Comparison of ENCODE assay signal across 16 cellular contexts in genomic region chr9:127846451-127847154, GRCh38. TPM values are rescaled to one million over a fixed set of nuclear protein-coding genes. Genes with fewer than 3 reads are reported as not detected.
DNase-seq lines count a peak whose midpoint lies in the region; ATAC-seq and TF ChIP-seq lines count a peak whose summit lies in the region.
"Had no signal": no experiment of that assay in that cellular context is flagged by ENCODE, and none has a peak within 500 bp of the region (broad histone marks: within the 10 kb centered on the region; RNA-seq: fewer than 3 reads in every experiment).

No MANE protein-coding gene starts in this region.

- peaks cover 8% of the 10 kb centered on the region for H3K36me3 Mint-ChIP-seq in chondrocyte (ENCODE audit: low read depth)
- peaks cover 23 to 31% of the 10 kb centered on the region in 2 donors for H3K36me3 Mint-ChIP-seq in activated naive CD4-positive, alpha-beta T cell treated with anti-CD3 and anti-CD28 coated beads, Interleukin-2, amount 50 U/mL, for 72 hours
- peaks cover 4% of the 10 kb centered on the region for H3K36me3 Mint-ChIP-seq in MCF 10A (ENCODE audit: insufficient read depth, unreplicated experiment)

- H3K9me3 Mint-ChIP-seq in chondrocyte (ENCODE audit: low read depth): peaks cover 6% of the 10 kb centered on the region
- H3K9me3 Mint-ChIP-seq in activated naive CD4-positive, alpha-beta T cell treated with anti-CD3 and anti-CD28 coated beads, Interleukin-2, amount 50 U/mL, for 72 hours: peaks cover 9 to 16% of the 10 kb centered on the region in 2 donors
- H3K9me3 Mint-ChIP-seq in MCF 10A (ENCODE audit: unreplicated experiment): peaks cover 9% of the 10 kb centered on the region

- no peak overlapping the region for H3K27ac Mint-ChIP-seq in chondrocyte (ENCODE audit: unreplicated experiment)
- H3K27ac Mint-ChIP-seq in activated naive CD4-positive, alpha-beta T cell treated with anti-CD3 and anti-CD28 coated beads, Interleukin-2, amount 50 U/mL, for 72 hours: peak overlapping the region in 1 of 2 donors; percentile 81
- no peak overlapping the region for H3K27ac Mint-ChIP-seq in MCF 10A (ENCODE audit: low read depth, unreplicated experiment)

- H2AFZ ChIP-seq in ACC112 (ENCODE audit: low read length, unreplicated experiment): no peak overlapping the region

- H3K27me3 ChIP-seq in ACC112 (ENCODE audit: insufficient read depth, low read length): no peaks in the 10 kb centered on the region

- H3K4me3 Mint-ChIP-seq in chondrocyte (ENCODE audit: unreplicated experiment): no peak overlapping the region
- H3K4me3 Mint-ChIP-seq in MCF 10A (ENCODE audit: unreplicated experiment): no peak overlapping the region
- H3K4me3 Mint-ChIP-seq: central memory CD8-positive, alpha-beta T cell had no signal

- H3K4me1 Mint-ChIP-seq in chondrocyte (ENCODE audit: low read depth): peaks cover 38% of the 10 kb centered on the region
- no peaks in the 10 kb centered on the region for H3K4me1 Mint-ChIP-seq in MCF 10A (ENCODE audit: insufficient read depth, unreplicated experiment)

- peaks cover 44% of the 10 kb centered on the region for H3K4me1 ChIP-seq in ACC112 (ENCODE audit: control insufficient read depth, insufficient read depth, low read length, unreplicated experiment)

- peaks cover 31% of the 10 kb centered on the region for H3K36me3 ChIP-seq in ACC112 (ENCODE audit: insufficient read depth, low read length)

- H3K27ac ChIP-seq in ACC112 (ENCODE audit: low read depth, low read length): peak overlapping the region; percentile 91
- H3K27ac ChIP-seq: HL-60 had no signal

- POLR2A ChIA-PET in MCF 10A (lab: Yijun Ruan, JAX): interaction anchor here (0.6 kb wide), 1 partner anchor 11 kb away, joined by 3 read pairs; no protein-coding TSS in a partner anchor

- peak overlapping the region; percentile 56 for H3K4me3 ChIP-seq in ACC112 (ENCODE audit: low read depth, low read length)

- TF ChIP-seq CTCF in chondrocyte (IDR thresholded peaks at IDR 0.05): no peak
- TF ChIP-seq CTCF in MCF 10A (IDR thresholded peaks at IDR 0.05; ENCODE audit: unreplicated experiment): no peak

- CTCF ChIA-PET in MCF 10A (lab: Yijun Ruan, JAX): interaction anchor here (0.6 kb wide), 1 partner anchor 36 kb away, joined by 4 read pairs; no protein-coding TSS in a partner anchor

- BruUV-seq in MCF 10A (replicated peaks; lab: Mats Ljungman, UMichigan): no TSS peak

- peak; percentile 40 for DNase-seq in cerebellar cortex (ENCODE audit: low spot score)
- peak; percentile 62 for DNase-seq in islet precursor cell
- DNase-seq in sciatic nerve (ENCODE audit: low spot score): peak; percentile 65
- DNase-seq in chondrocyte (ENCODE audit: low spot score): no peak
- DNase-seq in activated naive CD4-positive, alpha-beta T cell treated with anti-CD3 and anti-CD28 coated beads, Interleukin-2, amount 50 U/mL, for 72 hours (ENCODE audit: low spot score in 2 of 2): no peak
- DNase-seq in cerebellum (ENCODE audit: low spot score): no peak
- DNase-seq in MCF 10A (ENCODE audit: unreplicated experiment): no peak
- DNase-seq: activated CD4-positive, alpha-beta T cell treated with anti-CD3 and anti-CD28 coated beads, Interleukin-2, amount 50 U/mL, for 48 hours; activated gamma-delta T cell treated with Interleukin-2 at 50 U/mL for 16 hours; kidney glomerular epithelial cell; NCI-H2171 treated with DMSO at 0.1 percent for 48 hours; T-helper 1 cell had no signal

- peaks cover 88% of the 10 kb centered on the region for H3K79me2 ChIP-seq in ACC112 (ENCODE audit: control insufficient read depth, insufficient read depth, low read length, unreplicated experiment)

- intact Hi-C loops in sciatic nerve (cut with DNase I): no loop called here
- intact Hi-C loops in MCF 10A (cut with micrococcal nuclease): no loop called here

- H3K27me3 Mint-ChIP-seq in chondrocyte (ENCODE audit: low read depth) (no peaks in the 10 kb centered on the region), MCF 10A (ENCODE audit: insufficient read depth, unreplicated experiment) (no peaks in the 10 kb centered on the region)
- H3K27me3 Mint-ChIP-seq: central memory CD8-positive, alpha-beta T cell had no signal

- ATAC-seq in sciatic nerve: peak; percentile 60
- ATAC-seq in activated naive CD4-positive, alpha-beta T cell treated with anti-CD3 and anti-CD28 coated beads, Interleukin-2, amount 50 U/mL, for 72 hours: no peak

RNA-seq across cellular contexts. Expression of gene ENG, which starts 7.9 kb away (rescaled TPM):
- total RNA-seq in sciatic nerve: 285 TPM
- 81.3 to 101 TPM (median 89.5 TPM) in 3 replicates for total RNA-seq in chondrocyte
- 10 to 100 TPM; 12.9 to 24.1 TPM for total RNA-seq in activated naive CD4-positive, alpha-beta T cell treated with anti-CD3 and anti-CD28 coated beads, Interleukin-2, amount 50 U/mL, for 72 hours
- 3.2 TPM for total RNA-seq in cerebellum
- total RNA-seq in MCF 10A (2022): 19.2 and 22.1 TPM in 2 replicates
- total RNA-seq: OCI-LY7 had no signal

RNA-seq across cellular contexts. Expression of gene AK1, which starts 30.9 kb away (rescaled TPM):
- 61.0 TPM for total RNA-seq in sciatic nerve
- 75.3 to 83.8 TPM (median 77.2 TPM) in 3 replicates for total RNA-seq in chondrocyte
- 10 to 100 TPM; 19.0 to 31.3 TPM for total RNA-seq in activated naive CD4-positive, alpha-beta T cell treated with anti-CD3 and anti-CD28 coated beads, Interleukin-2, amount 50 U/mL, for 72 hours
- 23.0 TPM for total RNA-seq in cerebellum
- 75.9 and 94.3 TPM in 2 replicates for total RNA-seq in MCF 10A (2022)

RNA-seq across cellular contexts. Expression of gene FPGS, which starts 43.9 kb away (rescaled TPM):
- 69.7 TPM for total RNA-seq in sciatic nerve
- 50.8 to 52.8 TPM (median 50.8 TPM) in 3 replicates for total RNA-seq in chondrocyte
- total RNA-seq in activated naive CD4-positive, alpha-beta T cell treated with anti-CD3 and anti-CD28 coated beads, Interleukin-2, amount 50 U/mL, for 72 hours: 10 to 100 TPM; 64.8 to 73.8 TPM
- total RNA-seq in cerebellum: 20.3 TPM
- total RNA-seq in MCF 10A (2022): 130 and 131 TPM in 2 replicates

RNA-seq across cellular contexts. Expression of gene ST6GALNAC6, which starts 52.8 kb away (rescaled TPM):
- 108 TPM for total RNA-seq in sciatic nerve
- 45.5 to 54.3 TPM (median 47.5 TPM) in 3 replicates for total RNA-seq in chondrocyte
- 10 to 100 TPM; 55.2 to 56.1 TPM for total RNA-seq in activated naive CD4-positive, alpha-beta T cell treated with anti-CD3 and anti-CD28 coated beads, Interleukin-2, amount 50 U/mL, for 72 hours
- 18.8 TPM for total RNA-seq in cerebellum
- 16.5 and 17.6 TPM in 2 replicates for total RNA-seq in MCF 10A (2022)

Comparison
In these comparisons a context has a peak if more than half of its experiments do, and no peak if none do; other contexts are left out.
1. DNase-seq: peak in cerebellar cortex (single experiment), islet precursor cell (single experiment) and sciatic nerve (single experiment); none in chondrocyte (single experiment), activated naive CD4-positive, alpha-beta T cell treated with anti-CD3 and anti-CD28 coated beads, Interleukin-2, amount 50 U/mL, for 72 hours (0 of 2), cerebellum (single experiment) and MCF 10A (single experiment).